ENCODE assay signal across 26 cellular contexts in the genomic region with DNA sequence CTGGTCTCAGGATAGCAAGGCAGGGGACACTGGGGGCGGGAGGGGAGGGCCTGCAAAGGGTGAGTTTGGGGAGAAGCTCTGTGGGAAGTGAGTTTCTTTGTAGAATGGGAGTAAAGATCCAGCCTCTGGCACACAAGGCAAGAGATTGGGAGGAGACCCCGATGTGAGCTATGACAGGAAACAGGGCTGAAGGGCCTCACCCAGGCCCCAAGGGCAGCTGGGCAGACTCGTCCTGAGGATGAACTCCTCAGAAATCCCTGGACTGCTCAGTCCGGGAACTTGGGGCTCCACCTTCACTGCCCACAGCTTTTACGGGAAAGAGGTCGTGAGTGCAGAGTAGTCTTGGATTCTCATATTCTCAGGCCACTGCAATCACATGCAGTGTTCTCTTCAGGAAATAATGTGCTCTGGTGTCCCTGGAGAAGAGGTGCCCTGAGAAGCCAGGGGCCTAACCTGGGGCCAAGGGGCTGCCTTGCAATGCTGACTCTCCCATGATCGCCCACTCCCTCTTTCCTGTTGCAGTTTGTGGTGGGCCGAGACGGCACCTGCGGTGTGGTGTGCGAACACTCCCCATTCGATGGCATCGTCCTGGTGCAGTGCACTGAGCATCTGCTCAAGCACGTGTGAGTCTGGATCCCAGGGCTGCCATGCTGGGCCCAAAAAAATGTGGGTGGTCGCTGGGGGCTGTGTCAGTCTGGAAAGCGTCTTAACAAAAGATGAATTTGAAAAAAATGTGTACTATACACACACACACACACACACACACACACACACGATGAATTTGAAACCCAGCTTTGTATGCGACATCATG. TPM values are rescaled to one million over a fixed set of nuclear protein-coding genes. Genes with fewer than 3 reads are reported as not detected.
A peak's percentile ranks its signal among the peaks of the same experiment; 100 is the strongest.
DNase-seq lines count a peak whose midpoint lies in the region; ATAC-seq, FAIRE-seq and TF ChIP-seq lines count a peak whose summit lies in the region.
"Had no signal": no experiment of that assay in that cellular context is flagged by ENCODE, and none has a peak within 500 bp of the region (broad histone marks: within the 10 kb centered on the region; RNA-seq: fewer than 3 reads in every experiment).

No MANE protein-coding gene starts in this region.

- TF ChIP-seq CTCF in coronary artery (IDR thresholded peaks at IDR 0.05), result no peak
- TF ChIP-seq CTCF in osteocyte (IDR thresholded peaks at IDR 0.05), result no peak

- H3K27ac Mint-ChIP-seq in osteocyte (ENCODE audit: unreplicated experiment), result no peak overlapping the region
- H3K27ac Mint-ChIP-seq: CD8-positive, alpha-beta memory T cell had no signal

- no peak for ATAC-seq in SK-N-SH treated with all-trans-retinoic acid at 6 μM for 48 hours
- ATAC-seq: HCT116, Panc1 had no signal

- peaks cover 19% of the 10 kb centered on the region for H3K27me3 Mint-ChIP-seq in osteocyte (ENCODE audit: unreplicated experiment)

- no peak overlapping the region for H3K27ac ChIP-seq in coronary artery
- H3K27ac ChIP-seq: 22Rv1, GM23248 had no signal

- H3K9me3 Mint-ChIP-seq in osteocyte (ENCODE audit: unreplicated experiment), result no peaks in the 10 kb centered on the region

- H3K4me3 Mint-ChIP-seq in osteocyte (ENCODE audit: unreplicated experiment), result no peak overlapping the region

- DNase-seq in activated CD8-positive, alpha-beta memory T cell treated with anti-CD3 and anti-CD28 coated beads for 24 hours, result peak; percentile 32
- DNase-seq in activated CD8-positive, alpha-beta memory T cell treated with anti-CD3 and anti-CD28 coated beads, Interleukin-2, amount 50 U/mL, for 48 hours, result no peak
- peak; percentile 78 for DNase-seq in Jurkat, Clone E6-1 (ENCODE audit: low read depth, low spot score)
- DNase-seq in coronary artery (ENCODE audit: low spot score) (peak; percentile 56), osteocyte (ENCODE audit: extremely low spot score, unreplicated experiment) (peak; percentile 67), urothelium cell line (ENCODE audit: low spot score) (no peak)
- DNase-seq in activated CD4-positive, alpha-beta T cell treated with anti-CD3 and anti-CD28 coated beads, Interleukin-2, amount 50 U/mL, for 4 hours, result no peak
- DNase-seq: CD8-positive, alpha-beta memory T cell; DMS79; GDM1; GM23248; KG1; NCI-H1092; NCI-H146; NCI-H2081; NCI-H510A; NCI-H82 had no signal

- H3K36me3 Mint-ChIP-seq in osteocyte (ENCODE audit: unreplicated experiment), result no peaks in the 10 kb centered on the region
- H3K36me3 Mint-ChIP-seq: CD8-positive, alpha-beta memory T cell had no signal

- peak overlapping the region; percentile 40 for H3K4me3 ChIP-seq in Jurkat, Clone E6-1 (ENCODE audit: low read length)
- no peak overlapping the region for H3K4me3 ChIP-seq in coronary artery
- H3K4me3 ChIP-seq: GM23248 had no signal

- FAIRE-seq in urothelium cell line (lab: Jason Lieb, UNC), result no peak
- FAIRE-seq: D721Med, GM12891, GM18507 had no signal

- H3K4me1 Mint-ChIP-seq in osteocyte (ENCODE audit: unreplicated experiment), result peaks cover 5% of the 10 kb centered on the region

TF ChIP-seq in SK-N-SH treated with all-trans-retinoic acid at 6 μM for 48 hours, 23 proteins besides CTCF, POLR2A, EP300 and RAD21:
- no peak for TF ChIP-seq ARNTL (CRISPR knock-in tag; IDR thresholded peaks at IDR 0.05; ENCODE audit: borderline replicate concordance, low read depth)
- TF ChIP-seq ZFP30 (CRISPR knock-in tag; IDR thresholded peaks at IDR 0.05), result no peak
- TF ChIP-seq CSDC2 (CRISPR knock-in tag; IDR thresholded peaks at IDR 0.05), result no peak
- TF ChIP-seq TCF4 (CRISPR knock-in tag; IDR thresholded peaks at IDR 0.05; ENCODE audit: borderline replicate concordance), result no peak
- TF ChIP-seq ZNF8 (CRISPR knock-in tag; IDR thresholded peaks at IDR 0.05), result no peak
- no peak for TF ChIP-seq ZFP3 (CRISPR knock-in tag; IDR thresholded peaks at IDR 0.05)
- TF ChIP-seq BACH2 (CRISPR knock-in tag; IDR thresholded peaks at IDR 0.05; ENCODE audit: borderline replicate concordance), result no peak
- no peak for TF ChIP-seq ZNF565 (CRISPR knock-in tag; conservative IDR thresholded peaks at IDR 0.05; ENCODE audit: low read depth)
- TF ChIP-seq CSRNP3 (CRISPR knock-in tag; IDR thresholded peaks at IDR 0.05), result no peak
- no peak for TF ChIP-seq ESRRG (CRISPR knock-in tag; IDR thresholded peaks at IDR 0.05)
- TF ChIP-seq ZC3H10 (CRISPR knock-in tag; IDR thresholded peaks at IDR 0.05), result no peak
- no peak for TF ChIP-seq OSR1 (CRISPR knock-in tag; IDR thresholded peaks at IDR 0.05)
- TF ChIP-seq GLIS3 (CRISPR knock-in tag; IDR thresholded peaks at IDR 0.05), result no peak
- TF ChIP-seq CREB5 (CRISPR knock-in tag; IDR thresholded peaks at IDR 0.05; ENCODE audit: low read depth), result no peak
- no peak for TF ChIP-seq TOX (CRISPR knock-in tag; IDR thresholded peaks at IDR 0.05; ENCODE audit: borderline replicate concordance)
- no peak for TF ChIP-seq PATZ1 (CRISPR knock-in tag; IDR thresholded peaks at IDR 0.05; ENCODE audit: borderline replicate concordance)
- TF ChIP-seq ISL1 (CRISPR knock-in tag; IDR thresholded peaks at IDR 0.05), result no peak
- no peak for TF ChIP-seq ZNF70 (CRISPR knock-in tag; IDR thresholded peaks at IDR 0.05)
- TF ChIP-seq, protein P1, sequence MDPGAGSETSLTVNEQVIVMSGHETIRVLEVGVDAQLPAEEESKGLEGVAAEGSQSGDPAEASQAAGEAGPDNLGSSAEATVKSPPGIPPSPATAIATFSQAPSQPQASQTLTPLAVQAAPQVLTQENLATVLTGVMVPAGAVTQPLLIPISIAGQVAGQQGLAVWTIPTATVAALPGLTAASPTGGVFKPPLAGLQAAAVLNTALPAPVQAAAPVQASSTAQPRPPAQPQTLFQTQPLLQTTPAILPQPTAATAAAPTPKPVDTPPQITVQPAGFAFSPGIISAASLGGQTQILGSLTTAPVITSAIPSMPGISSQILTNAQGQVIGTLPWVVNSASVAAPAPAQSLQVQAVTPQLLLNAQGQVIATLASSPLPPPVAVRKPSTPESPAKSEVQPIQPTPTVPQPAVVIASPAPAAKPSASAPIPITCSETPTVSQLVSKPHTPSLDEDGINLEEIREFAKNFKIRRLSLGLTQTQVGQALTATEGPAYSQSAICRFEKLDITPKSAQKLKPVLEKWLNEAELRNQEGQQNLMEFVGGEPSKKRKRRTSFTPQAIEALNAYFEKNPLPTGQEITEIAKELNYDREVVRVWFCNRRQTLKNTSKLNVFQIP (CRISPR knock-in tag; IDR thresholded peaks at IDR 0.05; ENCODE audit: borderline replicate concordance, low read depth), result no peak
- no peak for TF ChIP-seq RARB (CRISPR knock-in tag; IDR thresholded peaks at IDR 0.05)
TF ChIP-seq in SK-N-SH treated with all-trans-retinoic acid at 6 μM for 48 hours: peak in this region for 0.

RNA-seq across cellular contexts. Expression of gene C10orf53, which starts 31.3 kb away (rescaled TPM):
- not detected for polyA plus RNA-seq in Jurkat, Clone E6-1 (2012; ENCODE audit: insufficient read depth, insufficient read length)
- total RNA-seq in osteocyte, result not detected in 2 replicates
- total RNA-seq: CD8-positive, alpha-beta memory T cell; GM23248; M059J had no signal
- polyA plus RNA-seq: BJ; CD8-positive, alpha-beta memory T cell; GM23248 had no signal

RNA-seq across cellular contexts. Expression of gene CHAT, which starts 34.4 kb away (rescaled TPM):
- 2.0 TPM for polyA plus RNA-seq in Jurkat, Clone E6-1 (2012; ENCODE audit: insufficient read depth, insufficient read length)
- not detected in 2 replicates for total RNA-seq in osteocyte
- total RNA-seq: CD8-positive, alpha-beta memory T cell; GM23248; M059J had no signal
- polyA plus RNA-seq: BJ; CD8-positive, alpha-beta memory T cell; GM23248 had no signal

RNA-seq across cellular contexts. Expression of gene SLC18A3, which starts 38.1 kb away (rescaled TPM):
- not detected for polyA plus RNA-seq in Jurkat, Clone E6-1 (2012; ENCODE audit: insufficient read depth, insufficient read length)
- total RNA-seq in osteocyte, result 0.32 and 0.34 TPM in 2 replicates
- total RNA-seq: CD8-positive, alpha-beta memory T cell; GM23248; M059J had no signal
- polyA plus RNA-seq: BJ; CD8-positive, alpha-beta memory T cell; GM23248 had no signal

Comparison
In these comparisons a context has a peak if more than half of its experiments do, and no peak if none do; other contexts are left out.
1. DNase-seq: peak in activated CD8-positive, alpha-beta memory T cell treated with anti-CD3 and anti-CD28 coated beads for 24 hours (single experiment), Jurkat, Clone E6-1 (single experiment), coronary artery (single experiment) and osteocyte (single experiment); none in activated CD8-positive, alpha-beta memory T cell treated with anti-CD3 and anti-CD28 coated beads, Interleukin-2, amount 50 U/mL, for 48 hours (single experiment), urothelium cell line (single experiment) and activated CD4-positive, alpha-beta T cell treated with anti-CD3 and anti-CD28 coated beads, Interleukin-2, amount 50 U/mL, for 4 hours (0 of 2).